ENCODE assay signal across 13 cellular contexts in the genomic region with DNA sequence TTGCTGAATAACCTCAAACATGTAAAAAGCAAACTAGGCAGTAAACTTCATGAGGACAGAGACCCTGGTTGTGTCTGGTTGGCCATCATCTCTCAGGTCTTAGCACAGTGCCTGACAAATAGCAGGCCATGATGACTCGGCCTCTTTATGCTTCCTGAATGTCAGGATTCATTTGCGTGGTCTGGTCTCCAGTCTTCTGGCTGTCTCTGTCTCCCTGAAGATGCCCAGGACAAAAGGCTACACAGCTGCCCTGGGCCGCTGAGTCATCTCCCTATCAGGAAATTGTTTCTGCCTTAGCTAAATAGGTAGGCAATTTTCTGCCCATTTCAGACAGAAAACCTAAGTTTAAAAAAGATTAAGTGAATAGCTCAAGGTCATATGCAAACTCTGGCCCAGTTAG.
DNase-seq lines count a peak whose midpoint lies in the region; ATAC-seq and TF ChIP-seq lines count a peak whose summit lies in the region.
"Had no signal": no experiment of that assay in that cellular context is flagged by ENCODE, and none has a peak within 500 bp of the region (broad histone marks: within the 10 kb centered on the region; RNA-seq: fewer than 3 reads in every experiment).

No MANE protein-coding gene starts in this region.

- peak overlapping the region; percentile 47 to 90 for H3K4me3 Mint-ChIP-seq in activated T-cell treated with anti-CD3 and anti-CD28 coated beads, Interleukin-2, amount 50 U/mL, for 72 hours
- no peak overlapping the region for H3K4me3 Mint-ChIP-seq in activated T-cell treated with anti-CD3 and anti-CD28 coated beads, Interleukin-2, amount 50 U/mL, for 4 hours
- H3K4me3 Mint-ChIP-seq in stimulated activated effector memory CD8-positive, alpha-beta T cell treated with anti-CD3 and anti-CD28 coated beads, Interleukin-12 subunit alpha, Interleukin-12 subunit beta, amount 100 ng/mL, for 72 hours, result peak overlapping the region; percentile 52
- H3K4me3 Mint-ChIP-seq: activated naive CD8-positive, alpha-beta T cell treated with anti-CD3 and anti-CD28 coated beads, Interleukin-2, amount 10 ng/mL, durations not matched to agents 7 days and 5 days had no signal

- no peak for TF ChIP-seq CTCF in fibroblast of mammary gland (conservative IDR thresholded peaks at IDR 0.05; ENCODE audit: control insufficient read depth, insufficient read depth, low read depth, low read length)

- ATAC-seq in activated T-cell treated with anti-CD3 and anti-CD28 coated beads, Interleukin-2, amount 50 U/mL, for 72 hours (replicated peaks in 1 of 2), result peak; percentile 10 to 19
- no peak for ATAC-seq in activated T-cell treated with anti-CD3 and anti-CD28 coated beads, Interleukin-2, amount 50 U/mL, for 4 hours
- ATAC-seq in stimulated activated effector memory CD8-positive, alpha-beta T cell treated with anti-CD3 and anti-CD28 coated beads, Interleukin-12 subunit alpha, Interleukin-12 subunit beta, amount 100 ng/mL, for 72 hours, result no peak
- no peak for ATAC-seq in left ventricle myocardium superior

- H3K4me3 ChIP-seq in SJCRH30 (no peak overlapping the region), fibroblast of mammary gland (ENCODE audit: control insufficient read depth, low read depth, low read length) (no peak overlapping the region)
- H3K4me3 ChIP-seq: esophagus squamous epithelium, skin epidermis had no signal

- no peaks in the 10 kb centered on the region for H3K27me3 Mint-ChIP-seq in activated T-cell treated with anti-CD3 and anti-CD28 coated beads, Interleukin-2, amount 50 U/mL, for 72 hours (ENCODE audit: low read depth)
- peaks cover 2% of the 10 kb centered on the region for H3K27me3 Mint-ChIP-seq in activated T-cell treated with anti-CD3 and anti-CD28 coated beads, Interleukin-2, amount 50 U/mL, for 4 hours (ENCODE audit: low read depth)
- H3K27me3 Mint-ChIP-seq: activated naive CD8-positive, alpha-beta T cell treated with anti-CD3 and anti-CD28 coated beads, Interleukin-2, amount 10 ng/mL, durations not matched to agents 7 days and 5 days had no signal

- peaks cover 10% of the 10 kb centered on the region; the same call in 1 of the 2 replicates for H3K4me1 ChIP-seq in SJCRH30

- intact Hi-C loops in left ventricle myocardium superior (cut with micrococcal nuclease) (no loop called here), posterior cingulate gyrus (cut with DNase I) (no loop called here)

- H3K9me3 Mint-ChIP-seq in activated T-cell treated with anti-CD3 and anti-CD28 coated beads, Interleukin-2, amount 50 U/mL, for 72 hours, result peaks cover 4 to 6% of the 10 kb centered on the region in 2 donors
- peaks cover 3% of the 10 kb centered on the region for H3K9me3 Mint-ChIP-seq in activated T-cell treated with anti-CD3 and anti-CD28 coated beads, Interleukin-2, amount 50 U/mL, for 4 hours
- no peaks in the 10 kb centered on the region for H3K9me3 Mint-ChIP-seq in stimulated activated effector memory CD8-positive, alpha-beta T cell treated with anti-CD3 and anti-CD28 coated beads, Interleukin-12 subunit alpha, Interleukin-12 subunit beta, amount 100 ng/mL, for 72 hours

- H3K27me3 ChIP-seq in SJCRH30, result no peaks in the 10 kb centered on the region
- H3K27me3 ChIP-seq: esophagus squamous epithelium had no signal

- no peaks in the 10 kb centered on the region for H3K36me3 ChIP-seq in SJCRH30
- H3K36me3 ChIP-seq: esophagus squamous epithelium had no signal

- H3K36me3 Mint-ChIP-seq in activated T-cell treated with anti-CD3 and anti-CD28 coated beads, Interleukin-2, amount 50 U/mL, for 72 hours (ENCODE audit: insufficient read depth in 2 of 2), result peaks cover 0 to 2% of the 10 kb centered on the region in 2 donors
- no peaks in the 10 kb centered on the region for H3K36me3 Mint-ChIP-seq in activated T-cell treated with anti-CD3 and anti-CD28 coated beads, Interleukin-2, amount 50 U/mL, for 4 hours (ENCODE audit: insufficient read depth)
- no peaks in the 10 kb centered on the region for H3K36me3 Mint-ChIP-seq in stimulated activated effector memory CD8-positive, alpha-beta T cell treated with anti-CD3 and anti-CD28 coated beads, Interleukin-12 subunit alpha, Interleukin-12 subunit beta, amount 100 ng/mL, for 72 hours
- H3K36me3 Mint-ChIP-seq: activated naive CD8-positive, alpha-beta T cell treated with anti-CD3 and anti-CD28 coated beads, Interleukin-2, amount 10 ng/mL, durations not matched to agents 7 days and 5 days had no signal

- H3K27ac Mint-ChIP-seq in activated T-cell treated with anti-CD3 and anti-CD28 coated beads, Interleukin-2, amount 50 U/mL, for 72 hours, result peak overlapping the region; percentile 67
- peak overlapping the region; percentile 81 for H3K27ac Mint-ChIP-seq in stimulated activated effector memory CD8-positive, alpha-beta T cell treated with anti-CD3 and anti-CD28 coated beads, Interleukin-12 subunit alpha, Interleukin-12 subunit beta, amount 100 ng/mL, for 72 hours
- H3K27ac Mint-ChIP-seq: activated naive CD8-positive, alpha-beta T cell treated with anti-CD3 and anti-CD28 coated beads, Interleukin-2, amount 10 ng/mL, durations not matched to agents 7 days and 5 days had no signal

- H3K9me3 ChIP-seq in SJCRH30 (replicated peaks), result no peaks in the 10 kb centered on the region
- H3K9me3 ChIP-seq: esophagus squamous epithelium had no signal

- H3K27ac ChIP-seq in SJCRH30, result peak overlapping the region; percentile 48
- H3K27ac ChIP-seq: esophagus squamous epithelium, VCaP had no signal

- peaks cover 51% of the 10 kb centered on the region for H3K4me1 Mint-ChIP-seq in activated T-cell treated with anti-CD3 and anti-CD28 coated beads, Interleukin-2, amount 50 U/mL, for 72 hours (ENCODE audit: low read depth)
- H3K4me1 Mint-ChIP-seq in activated T-cell treated with anti-CD3 and anti-CD28 coated beads, Interleukin-2, amount 50 U/mL, for 4 hours (ENCODE audit: low read depth), result peaks cover 30% of the 10 kb centered on the region
- peaks cover 30% of the 10 kb centered on the region for H3K4me1 Mint-ChIP-seq in stimulated activated effector memory CD8-positive, alpha-beta T cell treated with anti-CD3 and anti-CD28 coated beads, Interleukin-12 subunit alpha, Interleukin-12 subunit beta, amount 100 ng/mL, for 72 hours

- DNase-seq in activated T-cell treated with anti-CD3 and anti-CD28 coated beads, Interleukin-2, amount 50 U/mL, for 72 hours, result no peak
- no peak for DNase-seq in activated T-cell treated with anti-CD3 and anti-CD28 coated beads, Interleukin-2, amount 50 U/mL, for 4 hours
- DNase-seq in SJCRH30 (peak; percentile 45 to 51), fibroblast of mammary gland (ENCODE audit: low read depth) (peak; percentile 91), left ventricle myocardium superior (no peak), posterior cingulate gyrus (no peak)
- no peak for DNase-seq in stimulated activated effector memory CD8-positive, alpha-beta T cell treated with anti-CD3 and anti-CD28 coated beads, Interleukin-12 subunit alpha, Interleukin-12 subunit beta, amount 100 ng/mL, for 72 hours (ENCODE audit: low spot score in 2 of 2)
- DNase-seq in activated naive CD4-positive, alpha-beta T cell (lab: John Stamatoyannopoulos, UW), result no peak
- DNase-seq: activated naive CD8-positive, alpha-beta T cell treated with anti-CD3 and anti-CD28 coated beads, Interleukin-2, amount 10 ng/mL, durations not matched to agents 7 days and 5 days; esophagus squamous epithelium; OCI-M1 had no signal

Comparison
In these comparisons a context has a peak if more than half of its experiments do, and no peak if none do; other contexts are left out.
1. ATAC-seq: peak in activated T-cell treated with anti-CD3 and anti-CD28 coated beads, Interleukin-2, amount 50 U/mL, for 72 hours (2 of 2); none in activated T-cell treated with anti-CD3 and anti-CD28 coated beads, Interleukin-2, amount 50 U/mL, for 4 hours (0 of 2), stimulated activated effector memory CD8-positive, alpha-beta T cell treated with anti-CD3 and anti-CD28 coated beads, Interleukin-12 subunit alpha, Interleukin-12 subunit beta, amount 100 ng/mL, for 72 hours (single experiment) and left ventricle myocardium superior (single experiment).
2. DNase-seq: peak in SJCRH30 (2 of 2) and fibroblast of mammary gland (single experiment); none in activated T-cell treated with anti-CD3 and anti-CD28 coated beads, Interleukin-2, amount 50 U/mL, for 72 hours (0 of 2), activated T-cell treated with anti-CD3 and anti-CD28 coated beads, Interleukin-2, amount 50 U/mL, for 4 hours (single experiment), stimulated activated effector memory CD8-positive, alpha-beta T cell treated with anti-CD3 and anti-CD28 coated beads, Interleukin-12 subunit alpha, Interleukin-12 subunit beta, amount 100 ng/mL, for 72 hours (0 of 2), left ventricle myocardium superior (single experiment), activated naive CD4-positive, alpha-beta T cell (0 of 4) and posterior cingulate gyrus (0 of 10).